33 cellular contexts compared by ENCODE assay signal in the genomic region with DNA sequence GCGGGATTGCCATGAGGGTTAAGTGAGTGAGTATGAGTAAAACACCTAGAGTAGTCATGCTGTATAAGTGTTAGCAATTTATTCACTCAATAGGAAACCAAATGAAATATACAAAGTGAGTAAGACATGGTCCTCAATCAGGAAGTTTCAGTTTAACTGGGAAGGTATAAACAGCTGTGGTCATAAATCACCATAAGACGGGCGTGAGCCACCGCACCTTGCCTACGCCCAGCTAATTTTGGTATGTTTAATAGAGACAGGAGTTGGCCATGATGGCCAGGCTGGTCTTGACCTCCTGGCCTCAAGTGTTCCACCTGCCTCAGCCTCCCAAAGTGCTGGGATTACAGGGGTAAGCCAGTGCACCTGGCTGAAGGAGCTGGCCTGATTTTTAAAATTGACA.
"Had no signal": no experiment of that assay in that cellular context is flagged by ENCODE, and none has a peak within 500 bp of the region (broad histone marks: within the 10 kb centered on the region; RNA-seq: fewer than 3 reads in every experiment).

No MANE protein-coding gene starts in this region.

- H3K27ac ChIP-seq: adrenal gland, body of pancreas, epithelial cell of prostate, gastrocnemius medialis, WERI-Rb-1 had no signal

- H3K4me1 Mint-ChIP-seq: activated B cell treated with CpG ODN at 0.5 μM for 24 hours; activated CD4-positive, alpha-beta T cell treated with anti-CD3 and anti-CD28 coated beads for 36 hours; activated CD4-positive, alpha-beta T cell treated with anti-CD3 and anti-CD28 coated beads, Interleukin-2, amount 10 ng/mL, durations not matched to agents 24 days and 14 days; activated CD8-positive, alpha-beta memory T cell treated with anti-CD3 and anti-CD28 coated beads, Interleukin-2, amount 10 ng/mL, durations not matched to agents 7 days and 5 days; activated naive CD4-positive, alpha-beta T cell treated with anti-CD3 and anti-CD28 coated beads, Interleukin-2, amount 50 U/mL, for 24 hours; activated naive CD8-positive, alpha-beta T cell treated with anti-CD3 and anti-CD28 coated beads for 36 hours; activated naive CD8-positive, alpha-beta T cell treated with anti-CD3 and anti-CD28 coated beads, Interleukin-2, amount 50 U/mL, for 24 hours had no signal

- H3K36me3 ChIP-seq: WERI-Rb-1 had no signal

- H3K27me3 Mint-ChIP-seq: activated B cell treated with CpG ODN at 0.5 μM for 24 hours; activated CD4-positive, alpha-beta memory T cell treated with anti-CD3 and anti-CD28 coated beads for 36 hours; activated CD4-positive, alpha-beta T cell treated with anti-CD3 and anti-CD28 coated beads for 36 hours; activated CD4-positive, alpha-beta T cell treated with anti-CD3 and anti-CD28 coated beads, Interleukin-2, amount 10 ng/mL, durations not matched to agents 24 days and 14 days; activated CD8-positive, alpha-beta memory T cell treated with anti-CD3 and anti-CD28 coated beads, Interleukin-2, amount 10 ng/mL, durations not matched to agents 7 days and 5 days; activated naive CD4-positive, alpha-beta T cell treated with anti-CD3 and anti-CD28 coated beads, Interleukin-2, amount 50 U/mL, for 24 hours; activated naive CD8-positive, alpha-beta T cell treated with anti-CD3 and anti-CD28 coated beads for 36 hours; activated naive CD8-positive, alpha-beta T cell treated with anti-CD3 and anti-CD28 coated beads, Interleukin-2, amount 50 U/mL, for 24 hours; T-helper 17 cell had no signal

- FAIRE-seq: colon, endometrium, endothelial cell of umbilical vein had no signal

- ATAC-seq: activated CD4-positive, alpha-beta T cell treated with anti-CD3 and anti-CD28 coated beads for 36 hours; activated CD8-positive, alpha-beta memory T cell treated with anti-CD3 and anti-CD28 coated beads, Interleukin-2, amount 10 ng/mL, durations not matched to agents 7 days and 5 days; activated CD8-positive, alpha-beta T cell treated with anti-CD3 and anti-CD28 coated beads, Interleukin-2, amount 10 ng/mL, durations not matched to agents 7 days and 5 days; activated naive CD8-positive, alpha-beta T cell treated with anti-CD3 and anti-CD28 coated beads, Interleukin-2, amount 50 U/mL, for 24 hours; body of pancreas; gastrocnemius medialis; T-helper 17 cell had no signal

- H3K4me3 Mint-ChIP-seq: activated B cell treated with CpG ODN at 0.5 μM for 24 hours; activated CD4-positive, alpha-beta memory T cell treated with anti-CD3 and anti-CD28 coated beads for 36 hours; activated CD4-positive, alpha-beta T cell treated with anti-CD3 and anti-CD28 coated beads for 36 hours; activated CD4-positive, alpha-beta T cell treated with anti-CD3 and anti-CD28 coated beads, Interleukin-2, amount 10 ng/mL, durations not matched to agents 24 days and 14 days; activated CD8-positive, alpha-beta memory T cell treated with anti-CD3 and anti-CD28 coated beads, Interleukin-2, amount 10 ng/mL, durations not matched to agents 7 days and 5 days; activated CD8-positive, alpha-beta T cell treated with anti-CD3 and anti-CD28 coated beads, Interleukin-2, amount 10 ng/mL, durations not matched to agents 7 days and 5 days; activated naive CD4-positive, alpha-beta T cell treated with anti-CD3 and anti-CD28 coated beads, Interleukin-2, amount 50 U/mL, for 24 hours; activated naive CD8-positive, alpha-beta T cell treated with anti-CD3 and anti-CD28 coated beads for 36 hours; activated naive CD8-positive, alpha-beta T cell treated with anti-CD3 and anti-CD28 coated beads, Interleukin-2, amount 50 U/mL, for 24 hours; activated T-cell treated with anti-CD3 and anti-CD28 coated beads, Interleukin-2, amount 50 U/mL, for 72 hours; T-helper 17 cell; T-helper 2 cell treated with Interferon-gamma antibody and Interleukin-4, amounts not matched to agents 5 μg/mL and 100 μg/mL, for 36 hours had no signal

- H3K27me3 ChIP-seq: adrenal gland, body of pancreas, gastrocnemius medialis had no signal

- H3K4me3 ChIP-seq: adrenal gland, body of pancreas, gastrocnemius medialis had no signal

- H3K9me3 ChIP-seq: adrenal gland, body of pancreas, gastrocnemius medialis had no signal

- DNase-seq: activated B cell treated with CpG ODN at 0.5 μM for 24 hours; activated CD4-positive, alpha-beta memory T cell treated with anti-CD3 and anti-CD28 coated beads for 36 hours; activated CD4-positive, alpha-beta T cell treated with anti-CD3 and anti-CD28 coated beads for 36 hours; activated CD4-positive, alpha-beta T cell treated with anti-CD3 and anti-CD28 coated beads, Interleukin-2, amount 10 ng/mL, durations not matched to agents 24 days and 14 days; activated CD4-positive, CD25-positive, alpha-beta regulatory T cell treated with anti-CD3 and anti-CD28 coated beads, Interleukin-2, amount 50 U/mL, for 72 hours; activated CD8-positive, alpha-beta memory T cell treated with anti-CD3 and anti-CD28 coated beads, Interleukin-2, amount 10 ng/mL, durations not matched to agents 7 days and 5 days; activated CD8-positive, alpha-beta memory T cell treated with anti-CD3 and anti-CD28 coated beads, Interleukin-2, amount 50 U/mL, for 4 hours; activated CD8-positive, alpha-beta T cell treated with anti-CD3 and anti-CD28 coated beads, Interleukin-2, amount 10 ng/mL, durations not matched to agents 7 days and 5 days; activated effector memory CD4-positive, alpha-beta T cell treated with Interleukin-2 at 50 U/mL for 16 hours; activated gamma-delta T cell treated with Interleukin-2 at 50 U/mL for 16 hours; activated naive CD4-positive, alpha-beta T cell treated with Interleukin-2 at 50 U/mL for 16 hours; activated naive CD8-positive, alpha-beta T cell treated with anti-CD3 and anti-CD28 coated beads for 36 hours; activated naive CD8-positive, alpha-beta T cell treated with anti-CD3 and anti-CD28 coated beads, Interleukin-2, amount 50 U/mL, for 24 hours; activated T-cell treated with anti-CD3 and anti-CD28 coated beads, Interleukin-2, amount 50 U/mL, for 1 hour; activated T-cell treated with anti-CD3 and anti-CD28 coated beads, Interleukin-2, amount 50 U/mL, for 72 hours; adrenal gland; amygdala; aorta; body of pancreas; caudate nucleus; effector CD8-positive, alpha-beta T cell; foreskin fibroblast; gastrocnemius medialis; T-helper 1 cell; T-helper 17 cell; T1000; WERI-Rb-1 had no signal

- H3K9me3 Mint-ChIP-seq: activated B cell treated with CpG ODN at 0.5 μM for 24 hours; activated CD4-positive, alpha-beta memory T cell treated with anti-CD3 and anti-CD28 coated beads for 36 hours; activated CD4-positive, alpha-beta T cell treated with anti-CD3 and anti-CD28 coated beads, Interleukin-2, amount 10 ng/mL, durations not matched to agents 24 days and 14 days; activated naive CD4-positive, alpha-beta T cell treated with anti-CD3 and anti-CD28 coated beads, Interleukin-2, amount 50 U/mL, for 24 hours; activated naive CD8-positive, alpha-beta T cell treated with anti-CD3 and anti-CD28 coated beads for 36 hours; activated naive CD8-positive, alpha-beta T cell treated with anti-CD3 and anti-CD28 coated beads, Interleukin-2, amount 50 U/mL, for 24 hours; activated T-cell treated with anti-CD3 and anti-CD28 coated beads, Interleukin-2, amount 50 U/mL, for 72 hours; T-helper 2 cell treated with Interferon-gamma antibody and Interleukin-4, amounts not matched to agents 5 μg/mL and 100 μg/mL, for 36 hours had no signal

- H3K4me1 ChIP-seq: adrenal gland, gastrocnemius medialis had no signal

- H3K27ac Mint-ChIP-seq: activated B cell treated with CpG ODN at 0.5 μM for 24 hours; activated CD4-positive, alpha-beta memory T cell treated with anti-CD3 and anti-CD28 coated beads for 36 hours; activated CD4-positive, alpha-beta T cell treated with anti-CD3 and anti-CD28 coated beads for 36 hours; activated CD4-positive, alpha-beta T cell treated with anti-CD3 and anti-CD28 coated beads, Interleukin-2, amount 10 ng/mL, durations not matched to agents 24 days and 14 days; activated CD8-positive, alpha-beta memory T cell treated with anti-CD3 and anti-CD28 coated beads, Interleukin-2, amount 10 ng/mL, durations not matched to agents 7 days and 5 days; activated CD8-positive, alpha-beta T cell treated with anti-CD3 and anti-CD28 coated beads, Interleukin-2, amount 10 ng/mL, durations not matched to agents 7 days and 5 days; activated naive CD4-positive, alpha-beta T cell treated with anti-CD3 and anti-CD28 coated beads, Interleukin-2, amount 50 U/mL, for 24 hours; activated naive CD8-positive, alpha-beta T cell treated with anti-CD3 and anti-CD28 coated beads for 36 hours; activated naive CD8-positive, alpha-beta T cell treated with anti-CD3 and anti-CD28 coated beads, Interleukin-2, amount 50 U/mL, for 24 hours; activated T-cell treated with anti-CD3 and anti-CD28 coated beads, Interleukin-2, amount 50 U/mL, for 72 hours; T-helper 17 cell; T-helper 2 cell treated with Interferon-gamma antibody and Interleukin-4, amounts not matched to agents 5 μg/mL and 100 μg/mL, for 36 hours had no signal
